18 cellular contexts compared by ENCODE assay signal in genomic region chr14:93068721-93069120, GRCh38. TPM values are rescaled to one million over a fixed set of nuclear protein-coding genes. Genes with fewer than 3 reads are reported as not detected.
DNase-seq lines count a peak whose midpoint lies in the region; ATAC-seq, FAIRE-seq and TF ChIP-seq lines count a peak whose summit lies in the region.
"Had no signal": no experiment of that assay in that cellular context is flagged by ENCODE, and none has a peak within 500 bp of the region (broad histone marks: within the 10 kb centered on the region; RNA-seq: fewer than 3 reads in every experiment).

No MANE protein-coding gene starts in this region.

- peaks cover 77 to 99% (median 90%) of the 10 kb centered on the region in 10 experiments for H3K4me1 ChIP-seq in BLaER1 treated with 17β-estradiol and CSF1 and Interleukin-3, amounts not matched to agents 10 nM and 100 nM
- peaks cover 17% of the 10 kb centered on the region for H3K4me1 ChIP-seq in suprapubic skin
- H3K4me1 ChIP-seq in small intestine (ENCODE audit: control insufficient read depth in 2 of 2, insufficient read depth in 1 of 2, low read depth in 1 of 2, low read length in 1 of 2) = peaks cover 7 to 15% of the 10 kb centered on the region in 2 donors

- no peaks in the 10 kb centered on the region for H3K9me3 ChIP-seq in BLaER1 treated with 17β-estradiol and CSF1 and Interleukin-3, amounts not matched to agents 10 nM and 100 nM (replicated peaks in 1 of 11)
- H3K9me3 ChIP-seq in suprapubic skin = no peaks in the 10 kb centered on the region
- H3K9me3 ChIP-seq in small intestine (ENCODE audit: control insufficient read depth, low read depth) = no peaks in the 10 kb centered on the region
- H3K9me3 ChIP-seq: uterus had no signal

- H3K27ac ChIP-seq in BLaER1 treated with 17β-estradiol and CSF1 and Interleukin-3, amounts not matched to agents 10 nM and 100 nM = peak overlapping the region in 6 of 11 experiments; percentile 11 to 56 (median 40); a peak in 6 of 22 replicates
- no peak overlapping the region for H3K27ac ChIP-seq in suprapubic skin
- H3K27ac ChIP-seq in small intestine (ENCODE audit: low read depth in 1 of 2, low read length in 1 of 2) = no peak overlapping the region
- H3K27ac ChIP-seq: KMS-11 had no signal

- peaks cover 0 to 15% (median 0%) of the 10 kb centered on the region in 11 experiments; a peak in 5 of 22 replicates for H3K36me3 ChIP-seq in BLaER1 treated with 17β-estradiol and CSF1 and Interleukin-3, amounts not matched to agents 10 nM and 100 nM
- H3K36me3 ChIP-seq in suprapubic skin = no peaks in the 10 kb centered on the region
- H3K36me3 ChIP-seq in small intestine (ENCODE audit: control insufficient read depth in 2 of 2, insufficient read depth in 2 of 2, low read length in 2 of 2) = no peaks in the 10 kb centered on the region
- H3K36me3 ChIP-seq: uterus had no signal

- H3K27me3 ChIP-seq in BLaER1 treated with 17β-estradiol and CSF1 and Interleukin-3, amounts not matched to agents 10 nM and 100 nM = no peaks in the 10 kb centered on the region
- H3K27me3 ChIP-seq in suprapubic skin (no peaks in the 10 kb centered on the region), small intestine (ENCODE audit: control insufficient read depth in 2 of 2, insufficient read depth in 2 of 2, low read length in 2 of 2) (no peaks in the 10 kb centered on the region)
- H3K27me3 ChIP-seq: uterus had no signal

- H3K27ac Mint-ChIP-seq in central memory CD8-positive, alpha-beta T cell (ENCODE audit: low read depth) = peak overlapping the region; percentile 74
- H3K27ac Mint-ChIP-seq: activated CD4-positive, alpha-beta memory T cell treated with anti-CD3 and anti-CD28 coated beads, Interleukin-2, amount 10 ng/mL, durations not matched to agents 7 days and 5 days had no signal

- H3K4me2 ChIP-seq in BLaER1 treated with 17β-estradiol and CSF1 and Interleukin-3, amounts not matched to agents 10 nM and 100 nM = peak overlapping the region; percentile 6 to 89 (median 77); a peak in 16 of 22 replicates
- H3K4me2 ChIP-seq: KMS-11 had no signal

- no peak for TF ChIP-seq POLR2A in suprapubic skin (IDR thresholded peaks at IDR 0.05)

- H3K9me3 Mint-ChIP-seq in central memory CD8-positive, alpha-beta T cell = no peaks in the 10 kb centered on the region
- H3K9me3 Mint-ChIP-seq: activated CD4-positive, alpha-beta memory T cell treated with anti-CD3 and anti-CD28 coated beads, Interleukin-2, amount 10 ng/mL, durations not matched to agents 7 days and 5 days; natural killer cell treated with Interleukin-12 subunit alpha and Interleukin-12 subunit beta and Interleukin-15 and Interleukin-18, amount 100 ng/mL, for 72 hours had no signal

- H3K4me1 Mint-ChIP-seq in central memory CD8-positive, alpha-beta T cell = peaks cover 57% of the 10 kb centered on the region

- no peak overlapping the region for H3K4me3 Mint-ChIP-seq in central memory CD8-positive, alpha-beta T cell
- H3K4me3 Mint-ChIP-seq: activated CD4-positive, alpha-beta memory T cell treated with anti-CD3 and anti-CD28 coated beads, Interleukin-2, amount 10 ng/mL, durations not matched to agents 7 days and 5 days; natural killer cell treated with Interleukin-12 subunit alpha and Interleukin-12 subunit beta and Interleukin-15 and Interleukin-18, amount 100 ng/mL, for 72 hours had no signal

- no peak overlapping the region for H3K9ac ChIP-seq in BLaER1 treated with 17β-estradiol and CSF1 and Interleukin-3, amounts not matched to agents 10 nM and 100 nM
- H3K9ac ChIP-seq: KMS-11 had no signal

- 53% methylated on average over 8 of the region's 8 CpGs for WGBS in suprapubic skin
- 79 to 94% (median 90%) methylated on average over 8 of the region's 8 CpGs for WGBS in small intestine, 3 donors

- no peak for TF ChIP-seq EP300 in suprapubic skin (IDR thresholded peaks at IDR 0.05)

- DNase-seq in NCI-H1694 (lab: John Stamatoyannopoulos, UW) (peak; percentile 70), left lobe of liver (ENCODE audit: low spot score) (no peak), DMS153 treated with DMSO at 0.1 percent for 48 hours (lab: John Stamatoyannopoulos, UW; ENCODE audit: unreplicated experiment) (no peak), suprapubic skin (ENCODE audit: low spot score in 2 of 2) (no peak), small intestine (no peak)
- DNase-seq in central memory CD8-positive, alpha-beta T cell (ENCODE audit: low spot score in 2 of 2) = no peak
- DNase-seq: activated CD4-positive, alpha-beta memory T cell treated with anti-CD3 and anti-CD28 coated beads, Interleukin-2, amount 10 ng/mL, durations not matched to agents 7 days and 5 days; EL; NCI-H1092; T-helper 1 cell; uterus had no signal

- FAIRE-seq in small intestine (lab: Jason Lieb, UNC) = no peak
- FAIRE-seq: GM19239 had no signal

- H3K27me3 Mint-ChIP-seq in central memory CD8-positive, alpha-beta T cell = no peaks in the 10 kb centered on the region
- H3K27me3 Mint-ChIP-seq: activated CD4-positive, alpha-beta memory T cell treated with anti-CD3 and anti-CD28 coated beads, Interleukin-2, amount 10 ng/mL, durations not matched to agents 7 days and 5 days; natural killer cell treated with Interleukin-12 subunit alpha and Interleukin-12 subunit beta and Interleukin-15 and Interleukin-18, amount 100 ng/mL, for 72 hours had no signal

- no peak overlapping the region for H3K4me3 ChIP-seq in BLaER1 treated with 17β-estradiol and CSF1 and Interleukin-3, amounts not matched to agents 10 nM and 100 nM
- H3K4me3 ChIP-seq in suprapubic skin (no peak overlapping the region), small intestine (ENCODE audit: low read depth in 1 of 2, low read length in 2 of 2) (no peak overlapping the region)
- H3K4me3 ChIP-seq: lung, uterus had no signal

- H4K20me1 ChIP-seq in BLaER1 treated with 17β-estradiol and CSF1 and Interleukin-3, amounts not matched to agents 10 nM and 100 nM = peaks cover 0 to 63% (median 20%) of the 10 kb centered on the region in 11 experiments; a peak in 13 of 22 replicates

- H3K36me3 Mint-ChIP-seq in central memory CD8-positive, alpha-beta T cell (ENCODE audit: insufficient read depth) = peaks cover 13% of the 10 kb centered on the region
- H3K36me3 Mint-ChIP-seq: natural killer cell treated with Interleukin-12 subunit alpha and Interleukin-12 subunit beta and Interleukin-15 and Interleukin-18, amount 100 ng/mL, for 72 hours had no signal

- no peak for TF ChIP-seq CTCF in suprapubic skin (IDR thresholded peaks at IDR 0.05)

- ATAC-seq in central memory CD8-positive, alpha-beta T cell (replicated peaks; ENCODE audit: extremely low read depth, poor library complexity, severe bottlenecking) = no peak
- peak; percentile 29 for ATAC-seq in left lobe of liver
- ATAC-seq in GM21526 (IDR thresholded peaks at IDR 0.05; ENCODE audit: low FRiP score, unreplicated experiment) = no peak
- ATAC-seq: HCT116; natural killer cell treated with Interleukin-12 subunit alpha and Interleukin-12 subunit beta and Interleukin-15 and Interleukin-18, amount 100 ng/mL, for 72 hours had no signal

RNA-seq across cellular contexts. Expression of gene ITPK1, which starts 47.0 kb away (rescaled TPM):
- total RNA-seq in left lobe of liver (61.3 TPM), suprapubic skin (10 to 100 TPM; 29.9 to 33.6 (median 32.2) TPM)
- polyA plus RNA-seq in small intestine = 100 to 1,000 TPM in 2 of 3 donors, 10 to 100 TPM in 1; 98.8 to 153 (median 124) TPM

Comparison
In these comparisons a context has a peak if more than half of its experiments do, and no peak if none do; other contexts are left out.
1. H3K27ac ChIP-seq: peak in BLaER1 treated with 17β-estradiol and CSF1 and Interleukin-3, amounts not matched to agents 10 nM and 100 nM (6 of 11); none in suprapubic skin (single experiment) and small intestine (0 of 2).